Comparison of ENCODE assay signal across 23 cellular contexts in the genomic region with DNA sequence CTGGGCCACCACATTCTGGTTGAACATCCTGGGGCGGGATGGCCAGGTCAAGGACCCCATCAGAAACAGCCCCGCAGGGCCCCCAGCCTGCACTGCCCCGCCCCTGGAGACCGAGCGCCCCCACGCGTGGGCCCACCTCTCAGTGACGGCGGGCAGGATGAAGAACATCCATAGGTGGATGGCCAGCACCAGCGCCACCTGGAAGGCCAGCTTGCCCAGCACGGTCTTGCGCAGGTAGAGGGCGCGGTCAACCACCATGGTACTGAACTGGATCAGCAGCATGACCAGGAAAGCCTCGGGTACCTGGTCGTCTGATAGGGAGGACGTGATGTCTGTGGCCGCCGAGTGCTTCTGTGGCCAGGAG. TPM values are rescaled to one million over a fixed set of nuclear protein-coding genes. Genes with fewer than 3 reads are reported as not detected.
DNase-seq lines count a peak whose midpoint lies in the region; ATAC-seq, FAIRE-seq and TF ChIP-seq lines count a peak whose summit lies in the region.
"Had no signal": no experiment of that assay in that cellular context is flagged by ENCODE, and none has a peak within 500 bp of the region (broad histone marks: within the 10 kb centered on the region; RNA-seq: fewer than 3 reads in every experiment).

No MANE protein-coding gene starts in this region.

- no peaks in the 10 kb centered on the region for H4K20me1 ChIP-seq in K562 (replicated peaks; ENCODE audit: control insufficient read depth, insufficient read depth, low read length)

- no peak for TF ChIP-seq CTCF in K562 (IDR thresholded peaks at IDR 0.05 in 2 of 3, conservative IDR thresholded peaks at IDR 0.05 in 1 of 3; ENCODE audit: insufficient read depth in 2 of 3, low read depth in 1 of 3, low read length in 3 of 3)
- TF ChIP-seq CTCF in CD4-positive, alpha-beta T cell (IDR thresholded peaks at IDR 0.05) = no peak

- H3K4me3 Mint-ChIP-seq in activated naive CD4-positive, alpha-beta T cell treated with anti-CD3 and anti-CD28 coated beads, Interleukin-2, amount 10 ng/mL, durations not matched to agents 7 days and 5 days = no peak overlapping the region
- no peak overlapping the region for H3K4me3 Mint-ChIP-seq in stimulated activated naive B cell treated with anti-CD40 and anti-IgM and Interleukin-4, amounts not matched to agents 10 μg/mL and 1 μg/mL and 100 μg/mL, for 72 hours
- H3K4me3 Mint-ChIP-seq in CD4-positive, alpha-beta T cell = no peak overlapping the region
- H3K4me3 Mint-ChIP-seq: GM23338 had no signal

- H3K9me3 ChIP-seq in K562 (replicated peaks; ENCODE audit: control insufficient read depth, insufficient read depth, low read depth, low read length) = 0 out of 2 replicates have a peak, but pooled peaks cover 2% of the 10 kb centered on the region
- H3K9me3 ChIP-seq in CD4-positive, alpha-beta T cell (ENCODE audit: control insufficient read depth, low read length) = no peaks in the 10 kb centered on the region
- H3K9me3 ChIP-seq: BLaER1 treated with 17β-estradiol and CSF1 and Interleukin-3, amounts not matched to agents 10 nM and 100 nM had no signal

- no peak for TF ChIP-seq EP300 in K562 (IDR thresholded peaks at IDR 0.05; ENCODE audit: low read length)

- peak overlapping the region; percentile 37 for H3K27ac Mint-ChIP-seq in activated naive CD4-positive, alpha-beta T cell treated with anti-CD3 and anti-CD28 coated beads, Interleukin-2, amount 10 ng/mL, durations not matched to agents 7 days and 5 days
- H3K27ac Mint-ChIP-seq in stimulated activated naive B cell treated with anti-CD40 and anti-IgM and Interleukin-4, amounts not matched to agents 10 μg/mL and 1 μg/mL and 100 μg/mL, for 72 hours = peak overlapping the region; percentile 17
- H3K27ac Mint-ChIP-seq in CD4-positive, alpha-beta T cell = no peak overlapping the region
- H3K27ac Mint-ChIP-seq: GM23338 had no signal

- H3K27ac ChIP-seq in K562 (ENCODE audit: extremely low read depth, low read depth, low read length) (no peak overlapping the region), layer of hippocampus (ENCODE audit: low read depth, low read length) (peak overlapping the region; percentile 83)
- H3K27ac ChIP-seq in CD4-positive, alpha-beta T cell (ENCODE audit: low read depth, low read length) = no peak overlapping the region
- H3K27ac ChIP-seq: BLaER1 treated with 17β-estradiol and CSF1 and Interleukin-3, amounts not matched to agents 10 nM and 100 nM had no signal

- no peak for TF ChIP-seq RAD21 in K562 (CRISPR knock-in tag; conservative IDR thresholded peaks at IDR 0.05 in 1 of 2, IDR thresholded peaks at IDR 0.05 in 1 of 2)

- H3K4me2 ChIP-seq in K562 (ENCODE audit: insufficient read depth, low read length) = no peak overlapping the region
- H3K4me2 ChIP-seq: GM23338 had no signal

- POLR2A ChIA-PET in K562 (lab: Yijun Ruan, JAX) = interaction anchor here (1.1 kb wide), 1 partner anchor 15 kb away, joined by 3 read pairs; no protein-coding TSS in a partner anchor
- POLR2A ChIA-PET in CD4-positive, alpha-beta T cell (lab: Charles Lee) = no interaction called here

- no peaks in the 10 kb centered on the region for H3K9me3 Mint-ChIP-seq in activated naive CD4-positive, alpha-beta T cell treated with anti-CD3 and anti-CD28 coated beads, Interleukin-2, amount 10 ng/mL, durations not matched to agents 7 days and 5 days
- no peaks in the 10 kb centered on the region for H3K9me3 Mint-ChIP-seq in stimulated activated naive B cell treated with anti-CD40 and anti-IgM and Interleukin-4, amounts not matched to agents 10 μg/mL and 1 μg/mL and 100 μg/mL, for 72 hours
- no peaks in the 10 kb centered on the region for H3K9me3 Mint-ChIP-seq in CD4-positive, alpha-beta T cell
- H3K9me3 Mint-ChIP-seq: GM23338 had no signal

- no peak overlapping the region for H3K4me3 ChIP-seq in K562
- H3K4me3 ChIP-seq: BLaER1 treated with 17β-estradiol and CSF1 and Interleukin-3, amounts not matched to agents 10 nM and 100 nM; GM23338 had no signal

- H3K9me1 ChIP-seq in K562 (ENCODE audit: control insufficient read depth, insufficient read depth, low read length) = peaks cover 3% of the 10 kb centered on the region

- peaks cover 41% of the 10 kb centered on the region for H3K36me3 Mint-ChIP-seq in activated naive CD4-positive, alpha-beta T cell treated with anti-CD3 and anti-CD28 coated beads, Interleukin-2, amount 10 ng/mL, durations not matched to agents 7 days and 5 days
- H3K36me3 Mint-ChIP-seq in stimulated activated naive B cell treated with anti-CD40 and anti-IgM and Interleukin-4, amounts not matched to agents 10 μg/mL and 1 μg/mL and 100 μg/mL, for 72 hours = peaks cover 56 to 62% of the 10 kb centered on the region in 2 donors
- H3K36me3 Mint-ChIP-seq in CD4-positive, alpha-beta T cell (ENCODE audit: low read depth) = peaks cover 37% of the 10 kb centered on the region

- H2AFZ ChIP-seq in K562 (ENCODE audit: low read depth, low read length) = no peak overlapping the region
- H2AFZ ChIP-seq: GM23338 had no signal

- intact Hi-C loops in K562 (cut with micrococcal nuclease) = no loop called here
- intact Hi-C loops in CD4-positive, alpha-beta T cell (cut with DNase I, micrococcal nuclease) = no loop called here

- peaks cover 0 to 47% of the 10 kb centered on the region in 2 experiments; a peak in 1 of 5 replicates for H3K4me1 ChIP-seq in K562 (replicated peaks in 1 of 2; ENCODE audit: control insufficient read depth in 2 of 2, insufficient read depth in 2 of 2, low read length in 2 of 2)

- no peak for DNase-seq in activated naive CD4-positive, alpha-beta T cell treated with anti-CD3 and anti-CD28 coated beads, Interleukin-2, amount 10 ng/mL, durations not matched to agents 7 days and 5 days
- no peak for DNase-seq in activated naive CD4-positive, alpha-beta T cell treated with anti-CD3 and anti-CD28 coated beads, Interleukin-2, amount 50 U/mL, for 16 hours
- no peak for DNase-seq in K562 (ENCODE audit: extremely low read depth in 1 of 4, low spot score in 3 of 4)
- DNase-seq in stimulated activated naive B cell treated with anti-CD40 and anti-IgM and Interleukin-4, amounts not matched to agents 10 μg/mL and 1 μg/mL and 100 μg/mL, for 72 hours = no peak
- DNase-seq in NCI-H510A (lab: John Stamatoyannopoulos, UW) = no peak
- DNase-seq in CD4-positive, alpha-beta T cell = no peak
- no peak for DNase-seq in LoVo (ENCODE audit: low spot score)
- DNase-seq: GF-D8, KG1, NCI-H1048, NCI-H1436 treated with DMSO at 0.1 percent for 48 hours, NCI-H2029 treated with DMSO at 0.1 percent for 48 hours, NCI-H2171 treated with DMSO at 0.1 percent for 48 hours, NCI-H774, PC-3 had no signal

- no peaks in the 10 kb centered on the region for H3K27me3 Mint-ChIP-seq in activated naive CD4-positive, alpha-beta T cell treated with anti-CD3 and anti-CD28 coated beads, Interleukin-2, amount 10 ng/mL, durations not matched to agents 7 days and 5 days
- H3K27me3 Mint-ChIP-seq in stimulated activated naive B cell treated with anti-CD40 and anti-IgM and Interleukin-4, amounts not matched to agents 10 μg/mL and 1 μg/mL and 100 μg/mL, for 72 hours = no peaks in the 10 kb centered on the region
- H3K27me3 Mint-ChIP-seq in CD4-positive, alpha-beta T cell = no peaks in the 10 kb centered on the region

- no peak for FAIRE-seq in K562 (lab: Jason Lieb, UNC)
- FAIRE-seq: A204.1 had no signal

- CTCF ChIA-PET in activated naive CD4-positive, alpha-beta T cell treated with anti-CD3 and anti-CD28 coated beads, Interleukin-2, amount 10 ng/mL, durations not matched to agents 7 days and 5 days (lab: Charles Lee) = no interaction called here
- CTCF ChIA-PET in K562 (lab: Yijun Ruan, JAX; ENCODE audit: low intra/inter-chr PET ratio) = no interaction called here
- CTCF ChIA-PET in CD4-positive, alpha-beta T cell (lab: Charles Lee) = no interaction called here

- H3K79me2 ChIP-seq in K562 (ENCODE audit: control insufficient read depth, insufficient read depth, low read length) = no peaks in the 10 kb centered on the region; the same call in 2 of the 3 replicates

- TF ChIP-seq POLR2A in K562 (conservative IDR thresholded peaks at IDR 0.05) = no peak

- WGBS in K562 (ENCODE audit: insufficient coverage, low coverage, missing lambda C conversion rate) = 94% methylated on average over 17 of the region's 19 CpGs

- H3K4me1 Mint-ChIP-seq in activated naive CD4-positive, alpha-beta T cell treated with anti-CD3 and anti-CD28 coated beads, Interleukin-2, amount 10 ng/mL, durations not matched to agents 7 days and 5 days = no peaks in the 10 kb centered on the region
- peaks cover 0 to 2% of the 10 kb centered on the region in 2 donors for H3K4me1 Mint-ChIP-seq in stimulated activated naive B cell treated with anti-CD40 and anti-IgM and Interleukin-4, amounts not matched to agents 10 μg/mL and 1 μg/mL and 100 μg/mL, for 72 hours
- H3K4me1 Mint-ChIP-seq in CD4-positive, alpha-beta T cell (ENCODE audit: low read depth) = no peaks in the 10 kb centered on the region
- H3K4me1 Mint-ChIP-seq: GM23338 had no signal

- ATAC-seq in K562 = no peak
- ATAC-seq in stimulated activated naive B cell treated with anti-CD40 and anti-IgM and Interleukin-4, amounts not matched to agents 10 μg/mL and 1 μg/mL and 100 μg/mL, for 72 hours (replicated peaks) = no peak
- no peak for ATAC-seq in CD4-positive, alpha-beta T cell (ENCODE audit: poor library complexity)
- ATAC-seq: GM23338, HCT116, PC-3 had no signal

- in situ Hi-C loops in K562 (cut with MboI) = no loop called here

- H3K36me3 ChIP-seq in K562 (ENCODE audit: control insufficient read depth, insufficient read depth, low read length) = peaks cover 100% of the 10 kb centered on the region

- no TSS peak for BruUV-seq in K562 (replicated peaks; lab: Mats Ljungman, UMichigan)

- no peak overlapping the region for H3K9ac ChIP-seq in K562 (ENCODE audit: insufficient read depth in 1 of 2, low read depth in 2 of 2, low read length in 2 of 2)
- H3K9ac ChIP-seq: BLaER1 treated with 17β-estradiol and CSF1 and Interleukin-3, amounts not matched to agents 10 nM and 100 nM had no signal

- no peaks in the 10 kb centered on the region; a peak in 1 of 5 replicates for H3K27me3 ChIP-seq in K562 (ENCODE audit: control insufficient read depth in 2 of 2, insufficient read depth in 2 of 2, low read length in 2 of 2)
- H3K27me3 ChIP-seq in layer of hippocampus (ENCODE audit: control insufficient read depth, insufficient read depth, low read length) = no peaks in the 10 kb centered on the region
- H3K27me3 ChIP-seq in CD4-positive, alpha-beta T cell (ENCODE audit: control insufficient read depth, insufficient read depth, low read length) = no peaks in the 10 kb centered on the region

RNA-seq across cellular contexts. Expression of a gene that starts 13.6 kb away (rescaled TPM):
- total RNA-seq in K562 (2011; cell fraction: chromatin; rRNA removed; ENCODE audit: low replicate concordance) = 45.3 and 159 TPM in 2 replicates
- total RNA-seq in K562 (2011; cell fraction: nucleolus; rRNA removed) = 114 and 148 TPM in 2 replicates
- 48.7 and 66.7 TPM in 2 replicates for total RNA-seq in K562 (2011; cell fraction: nucleoplasm; rRNA removed)
- total RNA-seq in K562 (2014; rRNA removed) (55.4 and 68.9 TPM in 2 replicates), K562 (2014; rRNA removed; fragmentation: Illumina TruSeq; extraction: Trizol) (7.2 and 11.9 TPM in 2 replicates), K562 (2015; rRNA removed; fragmentation: Illumina TruSeq; extraction: Trizol) (41.1 and 49.2 TPM in 2 replicates), K562 (2021) (105 and 106 TPM in 2 replicates)
- polyA plus RNA-seq in K562 (2011; rRNA removed) (23.2 and 30.1 TPM in 2 replicates), K562 (2014; fragmentation: Illumina TruSeq; extraction: Trizol) (17.7 and 46.9 TPM in 2 replicates), K562 (2014; fragmentation: Nextera tagmentation; extraction: Ambion mirVana) (1 to 10 TPM; 1.3 to 3.0 TPM), K562 (2014; rRNA removed) (63.4 and 76.6 TPM in 2 replicates)
- 40.2 and 96.8 TPM in 2 replicates for polyA plus RNA-seq in K562 (2011; cell fraction: cytosol; rRNA removed)
- 102 and 136 TPM in 2 replicates for polyA plus RNA-seq in K562 (2011; cell fraction: nucleus; rRNA removed)
- polyA plus RNA-seq in K562 (2012) = 34.1 and 51.7 TPM in 2 replicates
- polyA minus RNA-seq in K562 (2011; rRNA and poly(A)+ RNA removed) = 9.4 and 14.4 TPM in 2 replicates
- 48.0 and 51.1 TPM in 2 replicates for polyA minus RNA-seq in K562 (2011; cell fraction: cytosol; rRNA and poly(A)+ RNA removed)
- polyA minus RNA-seq in K562 (2011; cell fraction: nucleus; rRNA and poly(A)+ RNA removed) = 40.7 and 44.1 TPM in 2 replicates
- total RNA-seq in CD4-positive, alpha-beta T cell = 10 to 100 TPM; 39.3 to 44.0 TPM

RNA-seq across cellular contexts. Expression of a gene that starts 13.7 kb away (rescaled TPM):
- total RNA-seq in K562 (2011; cell fraction: chromatin; rRNA removed; ENCODE audit: low replicate concordance) = 58.8 and 182 TPM in 2 replicates
- 89.5 and 92.7 TPM in 2 replicates for total RNA-seq in K562 (2011; cell fraction: nucleolus; rRNA removed)
- 60.1 and 64.4 TPM in 2 replicates for total RNA-seq in K562 (2011; cell fraction: nucleoplasm; rRNA removed)
- total RNA-seq in K562 (2014; rRNA removed) (46.9 and 61.6 TPM in 2 replicates), K562 (2014; rRNA removed; fragmentation: Illumina TruSeq; extraction: Trizol) (6.1 and 7.3 TPM in 2 replicates), K562 (2015; rRNA removed; fragmentation: Illumina TruSeq; extraction: Trizol) (19.5 and 22.3 TPM in 2 replicates), K562 (2021) (60.3 and 61.2 TPM in 2 replicates)
- polyA plus RNA-seq in K562 (2011; rRNA removed) (26.5 and 37.4 TPM in 2 replicates), K562 (2014; fragmentation: Illumina TruSeq; extraction: Trizol) (12.7 and 27.9 TPM in 2 replicates), K562 (2014; fragmentation: Nextera tagmentation; extraction: Ambion mirVana) (under 1 TPM; 0.56 to 0.96 TPM), K562 (2014; rRNA removed) (59.4 and 65.6 TPM in 2 replicates)
- polyA plus RNA-seq in K562 (2011; cell fraction: cytosol; rRNA removed) = 37.8 and 90.9 TPM in 2 replicates
- 118 and 185 TPM in 2 replicates for polyA plus RNA-seq in K562 (2011; cell fraction: nucleus; rRNA removed)
- 23.8 and 39.8 TPM in 2 replicates for polyA plus RNA-seq in K562 (2012)
- 7.0 and 12.0 TPM in 2 replicates for polyA minus RNA-seq in K562 (2011; rRNA and poly(A)+ RNA removed)
- polyA minus RNA-seq in K562 (2011; cell fraction: cytosol; rRNA and poly(A)+ RNA removed) = 41.2 and 44.5 TPM in 2 replicates
- 33.4 and 39.2 TPM in 2 replicates for polyA minus RNA-seq in K562 (2011; cell fraction: nucleus; rRNA and poly(A)+ RNA removed)
- 100 to 1,000 TPM; 334 to 355 TPM for total RNA-seq in CD4-positive, alpha-beta T cell

RNA-seq across cellular contexts. Expression of a gene that starts 33.6 kb away (rescaled TPM):
- total RNA-seq in K562 (2011; cell fraction: chromatin; rRNA removed; ENCODE audit: low replicate concordance) = 0.79 and 2.9 TPM in 2 replicates
- total RNA-seq in K562 (2011; cell fraction: nucleolus; rRNA removed) = 3.2 and 3.7 TPM in 2 replicates
- total RNA-seq in K562 (2011; cell fraction: nucleoplasm; rRNA removed) = 0.95 and 1.1 TPM in 2 replicates
- total RNA-seq in K562 (2014; rRNA removed) (2.7 and 4.1 TPM in 2 replicates), K562 (2014; rRNA removed; fragmentation: Illumina TruSeq; extraction: Trizol) (0.15 and 0.19 TPM in 2 replicates), K562 (2015; rRNA removed; fragmentation: Illumina TruSeq; extraction: Trizol) (0.72 and 0.87 TPM in 2 replicates), K562 (2021) (2.5 and 3.1 TPM in 2 replicates)
- polyA plus RNA-seq in K562 (2011; rRNA removed) (0.88 and 3.0 TPM in 2 replicates), K562 (2014; fragmentation: Illumina TruSeq; extraction: Trizol) (0.70 and 1.9 TPM in 2 replicates), K562 (2014; fragmentation: Nextera tagmentation; extraction: Ambion mirVana) (under 1 TPM in 1 of 2 experiments, not detected in 1; 0.04 TPM), K562 (2014; rRNA removed) (1.5 and 2.1 TPM in 2 replicates)
- 3.2 and 5.5 TPM in 2 replicates for polyA plus RNA-seq in K562 (2011; cell fraction: cytosol; rRNA removed)
- polyA plus RNA-seq in K562 (2011; cell fraction: nucleus; rRNA removed) = 2.9 and 3.8 TPM in 2 replicates
- polyA plus RNA-seq in K562 (2012) = 0.95 and 1.2 TPM in 2 replicates
- polyA minus RNA-seq in K562 (2011; rRNA and poly(A)+ RNA removed) = 0.42 and 0.87 TPM in 2 replicates
- 1.9 and 3.5 TPM in 2 replicates for polyA minus RNA-seq in K562 (2011; cell fraction: cytosol; rRNA and poly(A)+ RNA removed)
- 1.5 and 2.3 TPM in 2 replicates for polyA minus RNA-seq in K562 (2011; cell fraction: nucleus; rRNA and poly(A)+ RNA removed)
- total RNA-seq in CD4-positive, alpha-beta T cell = 1 to 10 TPM; 3.0 to 3.5 TPM
- total RNA-seq: Daoy, M059J, NCI-H460 had no signal

RNA-seq across cellular contexts. Expression of a gene that starts 57.0 kb away (rescaled TPM):
- 321 and 787 TPM in 2 replicates for total RNA-seq in K562 (2011; cell fraction: chromatin; rRNA removed; ENCODE audit: low replicate concordance)
- total RNA-seq in K562 (2011; cell fraction: nucleolus; rRNA removed) = 569 and 688 TPM in 2 replicates
- total RNA-seq in K562 (2011; cell fraction: nucleoplasm; rRNA removed) = 436 and 479 TPM in 2 replicates
- total RNA-seq in K562 (2014; rRNA removed) = 89.2 and 121 TPM in 2 replicates
- total RNA-seq in K562 (2014; rRNA removed; fragmentation: Illumina TruSeq; extraction: Trizol) = 17.6 and 26.6 TPM in 2 replicates
- total RNA-seq in K562 (2015; rRNA removed; fragmentation: Illumina TruSeq; extraction: Trizol) = 45.3 and 45.5 TPM in 2 replicates
- 126 and 141 TPM in 2 replicates for total RNA-seq in K562 (2021)
- 53.9 and 168 TPM in 2 replicates for polyA plus RNA-seq in K562 (2011; rRNA removed)
- 114 and 126 TPM in 2 replicates for polyA plus RNA-seq in K562 (2011; cell fraction: cytosol; rRNA removed)
- 587 and 718 TPM in 2 replicates for polyA plus RNA-seq in K562 (2011; cell fraction: nucleus; rRNA removed)
- 111 and 112 TPM in 2 replicates for polyA plus RNA-seq in K562 (2012)
- 32.9 and 65.4 TPM in 2 replicates for polyA plus RNA-seq in K562 (2014; fragmentation: Illumina TruSeq; extraction: Trizol)
- polyA plus RNA-seq in K562 (2014; fragmentation: Nextera tagmentation; extraction: Ambion mirVana) = 10 to 100 TPM; 12.2 to 15.4 TPM
- 65.6 and 82.5 TPM in 2 replicates for polyA plus RNA-seq in K562 (2014; rRNA removed)
- polyA minus RNA-seq in K562 (2011; rRNA and poly(A)+ RNA removed) = 19.0 and 22.9 TPM in 2 replicates
- 57.7 and 136 TPM in 2 replicates for polyA minus RNA-seq in K562 (2011; cell fraction: cytosol; rRNA and poly(A)+ RNA removed)
- polyA minus RNA-seq in K562 (2011; cell fraction: nucleus; rRNA and poly(A)+ RNA removed) = 78.2 and 151 TPM in 2 replicates
- 10 to 100 TPM; 74.2 to 76.9 TPM for total RNA-seq in CD4-positive, alpha-beta T cell
